2 cellular contexts compared by ENCODE assay signal in genomic region chr20:46572181-46572580, GRCh38.
TF ChIP-seq lines count a peak whose summit lies in the region.

No MANE protein-coding gene starts in this region.

TF ChIP-seq in IMR-90, 13 proteins besides CTCF, POLR2A, EP300 and RAD21 (continued from another document):
- TF ChIP-seq SMC3 (IDR thresholded peaks at IDR 0.05; ENCODE audit: low read depth, low read length) (no peak), MXI1 (IDR thresholded peaks at IDR 0.05; ENCODE audit: borderline replicate concordance, low read depth, low read length) (no peak), MAFK (IDR thresholded peaks at IDR 0.05; ENCODE audit: low read depth, low read length) (no peak), NFE2L2 (IDR thresholded peaks at IDR 0.05; ENCODE audit: low read depth, low read length) (no peak), RFX5 (IDR thresholded peaks at IDR 0.05; ENCODE audit: low read depth, low read length) (no peak)

TF ChIP-seq in SK-N-SH treated with all-trans-retinoic acid at 6 μM for 48 hours, 23 proteins besides CTCF, POLR2A, EP300 and RAD21 (continued from another document):
- TF ChIP-seq PATZ1 (CRISPR knock-in tag; IDR thresholded peaks at IDR 0.05; ENCODE audit: borderline replicate concordance), result no peak
- no peak for TF ChIP-seq BACH2 (CRISPR knock-in tag; IDR thresholded peaks at IDR 0.05; ENCODE audit: borderline replicate concordance)
- TF ChIP-seq ARNTL (CRISPR knock-in tag; IDR thresholded peaks at IDR 0.05; ENCODE audit: borderline replicate concordance, low read depth), result no peak
TF ChIP-seq in SK-N-SH treated with all-trans-retinoic acid at 6 μM for 48 hours: peak in this region for 0.
